ENCODE assay signal across 11 cellular contexts in the genomic region with DNA sequence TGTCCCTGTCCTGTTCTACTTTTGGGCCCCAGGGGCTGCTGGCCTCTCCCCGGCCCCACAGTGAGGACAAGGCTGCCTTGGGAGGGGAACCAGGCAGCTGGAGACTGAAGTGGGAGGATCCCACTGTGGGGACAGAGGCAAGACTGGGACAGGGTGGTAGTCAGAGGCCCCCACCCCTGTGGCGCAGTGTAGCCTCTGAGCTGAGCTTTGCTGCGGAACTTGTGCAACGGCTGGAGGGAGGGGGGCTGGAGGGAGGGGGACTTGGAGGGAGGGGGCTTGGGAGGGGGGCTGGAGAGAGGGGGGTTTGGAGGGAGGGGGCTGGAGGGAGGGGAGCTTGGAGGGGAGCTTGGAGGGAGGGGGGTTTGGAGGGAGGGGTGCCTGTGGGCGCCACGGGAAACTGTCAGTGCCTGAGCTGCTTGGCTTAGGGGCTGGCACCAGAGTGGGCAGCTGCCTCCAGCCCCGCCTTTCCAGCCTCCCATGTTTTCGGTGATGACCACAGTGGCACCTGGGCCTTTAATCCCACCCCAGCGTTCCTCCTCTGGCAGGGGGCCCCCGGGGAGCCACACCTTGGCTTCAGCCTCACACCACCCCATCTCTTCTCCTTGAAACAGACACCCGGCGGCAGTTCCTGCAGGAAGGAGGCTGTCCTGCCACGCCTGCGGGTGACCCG. TPM values are rescaled to one million over a fixed set of nuclear protein-coding genes. Genes with fewer than 3 reads are reported as not detected.
A peak's percentile ranks its signal among the peaks of the same experiment; 100 is the strongest.
DNase-seq lines count a peak whose midpoint lies in the region; ATAC-seq, FAIRE-seq and TF ChIP-seq lines count a peak whose summit lies in the region.
"Had no signal": no experiment of that assay in that cellular context is flagged by ENCODE, and none has a peak within 500 bp of the region (broad histone marks: within the 10 kb centered on the region; RNA-seq: fewer than 3 reads in every experiment).

No MANE protein-coding gene starts in this region.

- no peak for ATAC-seq in HepG2
- ATAC-seq in right lobe of liver = no peak
- no peak for ATAC-seq in HG02973 (IDR thresholded peaks at IDR 0.05; ENCODE audit: unreplicated experiment)
- ATAC-seq in GM21367 (IDR thresholded peaks at IDR 0.05; ENCODE audit: unreplicated experiment) = no peak

- H3K9me3 ChIP-seq in HepG2 (ENCODE audit: low read length) (no peaks in the 10 kb centered on the region), right lobe of liver (no peaks in the 10 kb centered on the region)
- H3K9me3 ChIP-seq in effector memory CD4-positive, alpha-beta T cell (ENCODE audit: control insufficient read depth, low read length) = no peaks in the 10 kb centered on the region

- POLR2A ChIA-PET in HepG2 (lab: Yijun Ruan, JAX) = interaction anchor here (0.7 to 1.8 kb wide), 5 partner anchors 9 to 86 kb away, joined by 3 to 10 read pairs (median 3); partner anchors contain the start of gene MAN1B1

- H4K20me1 ChIP-seq in HepG2 (ENCODE audit: insufficient read depth, low read length) = no peaks in the 10 kb centered on the region

- no peak overlapping the region for H2AFZ ChIP-seq in HepG2 (ENCODE audit: low read length)

- no peak overlapping the region for H3K9ac ChIP-seq in HepG2 (ENCODE audit: insufficient read depth, low read depth, low read length)

- no peaks in the 10 kb centered on the region for H3K79me2 ChIP-seq in HepG2 (ENCODE audit: insufficient read depth, low read length)

- peak overlapping the region in 1 of 3 experiments; percentile 23; a peak in 1 of 6 replicates for H3K4me3 ChIP-seq in HepG2 (replicated peaks in 1 of 3; ENCODE audit: insufficient read depth in 1 of 3, low read depth in 2 of 3, low read length in 3 of 3)
- H3K4me3 ChIP-seq in right lobe of liver = peak overlapping the region in 1 of 3 donors; percentile 21
- peak overlapping the region; percentile 33 for H3K4me3 ChIP-seq in effector memory CD4-positive, alpha-beta T cell (ENCODE audit: insufficient read depth, low read depth, low read length, poor library complexity, severe bottlenecking)
- H3K4me3 ChIP-seq: lung had no signal

- peak overlapping the region; percentile 39; the same call in 1 of the 2 replicates for H3K4me2 ChIP-seq in HepG2 (ENCODE audit: low read depth, low read length)

- H3K4me1 ChIP-seq in HepG2 (ENCODE audit: insufficient read depth, low read length) = peaks cover 57% of the 10 kb centered on the region
- peaks cover 0 to 7% (median 3%) of the 10 kb centered on the region in 4 donors for H3K4me1 ChIP-seq in right lobe of liver
- peaks cover 51% of the 10 kb centered on the region for H3K4me1 ChIP-seq in effector memory CD4-positive, alpha-beta T cell (ENCODE audit: control insufficient read depth, insufficient read depth, low read length, poor library complexity, severe bottlenecking)

- BruUV-seq in HepG2 (replicated peaks; lab: Mats Ljungman, UMichigan) = no TSS peak

- TF ChIP-seq EP300 in HepG2 (IDR thresholded peaks at IDR 0.05; ENCODE audit: low read depth in 2 of 2, low read length in 2 of 2) (no peak), HepG2 (CRISPR knock-in tag; IDR thresholded peaks at IDR 0.05; ENCODE audit: borderline replicate concordance) (no peak)

- H3K27ac ChIP-seq in HepG2 (ENCODE audit: extremely low read length, insufficient read depth, low read length) (no peak overlapping the region), right lobe of liver (peak overlapping the region in 1 of 3 donors; percentile 18)
- peak overlapping the region; percentile 64 for H3K27ac ChIP-seq in effector memory CD4-positive, alpha-beta T cell (ENCODE audit: insufficient read depth, low read length, poor library complexity, severe bottlenecking)

- intact Hi-C loops in HepG2 (cut with micrococcal nuclease; ENCODE audit: unreplicated experiment) = loop anchor here (2.0 kb wide), 1 partner anchor 85 kb away; no protein-coding TSS in a partner anchor
- intact Hi-C loops in right lobe of liver (cut with DNase I) = loop anchor here (5.0 to 10.0 kb wide), 4 partner anchors 82 to 259 kb away; partner anchors contain the start of genes C8G (in 1 of the 2), FBXW5 (in 1 of the 2), LCN12 (in 1 of the 2) and PHPT1 (in 1 of the 2)

- CTCF ChIA-PET in HepG2 (lab: Yijun Ruan, JAX; ENCODE audit: low intra/inter-chr PET ratio, low total read pairs) = interaction anchor here (1.5 to 2.3 kb wide), 2 partner anchors 16 to 86 kb away, joined by 5 to 15 read pairs; no protein-coding TSS in a partner anchor

- DNase-seq in HepG2 (ENCODE audit: low spot score) (no peak), right lobe of liver (no peak), NOMO-1 treated with DMSO at 0.1 percent for 48 hours (lab: John Stamatoyannopoulos, UW; ENCODE audit: unreplicated experiment) (peak; percentile 67), H4 (ENCODE audit: low spot score) (no peak), HK-2 (ENCODE audit: unreplicated experiment) (no peak)
- DNase-seq in effector memory CD4-positive, alpha-beta T cell = no peak
- DNase-seq: OCI-M1 had no signal

- H3K36me3 ChIP-seq in HepG2 (replicated peaks in 1 of 2; ENCODE audit: control insufficient read depth in 1 of 2, insufficient read depth in 2 of 2, low read length in 2 of 2) = no peaks in the 10 kb centered on the region
- no peaks in the 10 kb centered on the region for H3K36me3 ChIP-seq in right lobe of liver
- H3K36me3 ChIP-seq in effector memory CD4-positive, alpha-beta T cell (ENCODE audit: control insufficient read depth, insufficient read depth, low read length) = peaks cover 7% of the 10 kb centered on the region

- H3K27me3 ChIP-seq in HepG2 (ENCODE audit: control insufficient read depth in 1 of 2, insufficient read depth in 2 of 2, low read length in 2 of 2) (peaks cover 0 to 14% of the 10 kb centered on the region in 2 experiments; a peak in 1 of 5 replicates), right lobe of liver (no peaks in the 10 kb centered on the region)
- no peaks in the 10 kb centered on the region for H3K27me3 ChIP-seq in effector memory CD4-positive, alpha-beta T cell (replicated peaks; ENCODE audit: control insufficient read depth, insufficient read depth, low read length, poor library complexity, severe bottlenecking)

- TF ChIP-seq CTCF in HepG2 (CRISPR knock-in tag; IDR thresholded peaks at IDR 0.05) (no peak), right lobe of liver (IDR thresholded peaks at IDR 0.05) (no peak)

- no peak for TF ChIP-seq RAD21 in HepG2 (CRISPR knock-in tag; IDR thresholded peaks at IDR 0.05)

- WGBS in HepG2 (ENCODE audit: low lambda C conversion rate) = 27% methylated on average over 14 of the region's 15 CpGs
- WGBS in right lobe of liver (ENCODE audit: insufficient coverage, low coverage, low lambda C conversion rate, missing lambda C conversion rate) = 57% methylated on average over 6 of the region's 15 CpGs

- in situ Hi-C loops in HepG2 (cut with HindIII; ENCODE audit: extremely low pct_ligation_motif_present, low pct_unique_long_range_greater_than_20kb) = loop anchor here (5.0 to 10.0 kb wide), 2 partner anchors 87 to 189 kb away; partner anchors contain the start of genes AJM1, C8G and PHPT1

- no peak for TF ChIP-seq POLR2A in HepG2 (IDR thresholded peaks at IDR 0.05; ENCODE audit: insufficient read depth in 1 of 2, low read depth in 2 of 2, low read length in 2 of 2)
- TF ChIP-seq POLR2A in right lobe of liver (IDR thresholded peaks at IDR 0.05) = no peak

- no peak for FAIRE-seq in HepG2 (lab: Jason Lieb, UNC)

RNA-seq across cellular contexts. Expression of gene FUT7, which starts 2.3 kb away (rescaled TPM):
- not detected in 2 replicates for total RNA-seq in HepG2 (2016; rRNA removed; fragmentation: Illumina TruSeq; extraction: Trizol)
- not detected in 2 replicates for total RNA-seq in HepG2 (2016; cell fraction: cytosol; rRNA removed; fragmentation: Illumina TruSeq; extraction: Trizol; ENCODE audit: low read depth)
- not detected in 2 replicates for total RNA-seq in HepG2 (2016; cell fraction: insoluble cytoplasmic fraction; rRNA removed; fragmentation: Illumina TruSeq; extraction: Trizol)
- total RNA-seq in HepG2 (2016; cell fraction: membrane; rRNA removed; fragmentation: Illumina TruSeq; extraction: Trizol) = not detected in 2 replicates
- not detected in 2 replicates for total RNA-seq in HepG2 (2016; cell fraction: nucleus; rRNA removed; fragmentation: Illumina TruSeq; extraction: Trizol)
- 0.05 TPM in 1 of 2 replicates, not detected in the other for polyA plus RNA-seq in HepG2 (2011; rRNA removed)
- polyA plus RNA-seq in HepG2 (2011; cell fraction: cytosol; rRNA removed) = 0.05 TPM in 1 of 2 replicates, not detected in the other
- not detected in 2 replicates for polyA plus RNA-seq in HepG2 (2011; cell fraction: nucleus; rRNA removed)
- polyA plus RNA-seq in HepG2 (2012) = not detected in 2 replicates
- not detected in 2 replicates for polyA plus RNA-seq in HepG2 (2016; cell fraction: cytosol; fragmentation: Illumina TruSeq; extraction: Trizol; ENCODE audit: low read depth)
- polyA plus RNA-seq in HepG2 (2016; cell fraction: insoluble cytoplasmic fraction; fragmentation: Illumina TruSeq; extraction: Trizol; ENCODE audit: low read depth) = not detected in 2 replicates
- not detected in 2 replicates for polyA plus RNA-seq in HepG2 (2016; cell fraction: membrane; fragmentation: Illumina TruSeq; extraction: Trizol; ENCODE audit: low read depth)
- polyA plus RNA-seq in HepG2 (2016; cell fraction: nucleus; fragmentation: Illumina TruSeq; extraction: Trizol; ENCODE audit: insufficient read depth, low read depth) = not detected in 2 replicates
- 0.07 TPM in 1 of 2 replicates, not detected in the other for polyA minus RNA-seq in HepG2 (2011; rRNA and poly(A)+ RNA removed; ENCODE audit: low replicate concordance)
- polyA minus RNA-seq in HepG2 (2011; cell fraction: cytosol; rRNA and poly(A)+ RNA removed) = not detected in 2 replicates
- polyA minus RNA-seq in HepG2 (2011; cell fraction: nucleus; rRNA and poly(A)+ RNA removed) = not detected in 2 replicates
- under 1 TPM in 2 of 6 experiments, not detected in 4; 0.12 to 0.13 TPM for total RNA-seq in right lobe of liver
- not detected in 2 replicates for total RNA-seq in H4 (2014; rRNA removed; shearing (Covaris generic))
- total RNA-seq: epithelial cell of proximal tubule had no signal

RNA-seq across cellular contexts. Expression of gene ABCA2, which starts 6.1 kb away (rescaled TPM):
- total RNA-seq in HepG2 (2016; rRNA removed; fragmentation: Illumina TruSeq; extraction: Trizol) (0.72 and 2.9 TPM in 2 replicates), right lobe of liver (10 to 100 TPM; 23.7 to 49.2 (median 34.2) TPM)
- total RNA-seq in HepG2 (2016; cell fraction: cytosol; rRNA removed; fragmentation: Illumina TruSeq; extraction: Trizol; ENCODE audit: low read depth) = 0.35 and 1.1 TPM in 2 replicates
- 1.1 and 2.6 TPM in 2 replicates for total RNA-seq in HepG2 (2016; cell fraction: insoluble cytoplasmic fraction; rRNA removed; fragmentation: Illumina TruSeq; extraction: Trizol)
- total RNA-seq in HepG2 (2016; cell fraction: membrane; rRNA removed; fragmentation: Illumina TruSeq; extraction: Trizol) = 0.96 and 1.1 TPM in 2 replicates
- total RNA-seq in HepG2 (2016; cell fraction: nucleus; rRNA removed; fragmentation: Illumina TruSeq; extraction: Trizol) = 5.7 and 7.0 TPM in 2 replicates
- 19.2 and 21.0 TPM in 2 replicates for polyA plus RNA-seq in HepG2 (2011; rRNA removed)
- 8.6 and 13.3 TPM in 2 replicates for polyA plus RNA-seq in HepG2 (2011; cell fraction: cytosol; rRNA removed)
- 246 and 388 TPM in 2 replicates for polyA plus RNA-seq in HepG2 (2011; cell fraction: nucleus; rRNA removed)
- polyA plus RNA-seq in HepG2 (2012) = 22.2 and 22.7 TPM in 2 replicates
- 0.33 and 0.37 TPM in 2 replicates for polyA plus RNA-seq in HepG2 (2016; cell fraction: cytosol; fragmentation: Illumina TruSeq; extraction: Trizol; ENCODE audit: low read depth)
- 0.39 and 1.4 TPM in 2 replicates for polyA plus RNA-seq in HepG2 (2016; cell fraction: insoluble cytoplasmic fraction; fragmentation: Illumina TruSeq; extraction: Trizol; ENCODE audit: low read depth)
- 0.64 and 0.73 TPM in 2 replicates for polyA plus RNA-seq in HepG2 (2016; cell fraction: membrane; fragmentation: Illumina TruSeq; extraction: Trizol; ENCODE audit: low read depth)
- 15.6 and 16.5 TPM in 2 replicates for polyA plus RNA-seq in HepG2 (2016; cell fraction: nucleus; fragmentation: Illumina TruSeq; extraction: Trizol; ENCODE audit: insufficient read depth, low read depth)
- 35.7 and 56.6 TPM in 2 replicates for polyA minus RNA-seq in HepG2 (2011; rRNA and poly(A)+ RNA removed; ENCODE audit: low replicate concordance)
- polyA minus RNA-seq in HepG2 (2011; cell fraction: cytosol; rRNA and poly(A)+ RNA removed) = 7.6 and 10.1 TPM in 2 replicates
- 20.8 and 28.6 TPM in 2 replicates for polyA minus RNA-seq in HepG2 (2011; cell fraction: nucleus; rRNA and poly(A)+ RNA removed)
- 4.9 and 22.4 TPM in 2 replicates for total RNA-seq in H4 (2014; rRNA removed; shearing (Covaris generic))

RNA-seq across cellular contexts. Expression of gene NPDC1, which starts 11.8 kb away (rescaled TPM):
- total RNA-seq in HepG2 (2016; rRNA removed; fragmentation: Illumina TruSeq; extraction: Trizol) = 0.63 and 0.84 TPM in 2 replicates
- total RNA-seq in HepG2 (2016; cell fraction: cytosol; rRNA removed; fragmentation: Illumina TruSeq; extraction: Trizol; ENCODE audit: low read depth) = 1.2 TPM in 1 of 2 replicates, not detected in the other
- total RNA-seq in HepG2 (2016; cell fraction: insoluble cytoplasmic fraction; rRNA removed; fragmentation: Illumina TruSeq; extraction: Trizol) = 0.65 and 1.7 TPM in 2 replicates
- total RNA-seq in HepG2 (2016; cell fraction: membrane; rRNA removed; fragmentation: Illumina TruSeq; extraction: Trizol) = 0.59 and 0.79 TPM in 2 replicates
- 2.7 and 4.8 TPM in 2 replicates for total RNA-seq in HepG2 (2016; cell fraction: nucleus; rRNA removed; fragmentation: Illumina TruSeq; extraction: Trizol)
- polyA plus RNA-seq in HepG2 (2011; rRNA removed) = 5.4 and 7.0 TPM in 2 replicates
- polyA plus RNA-seq in HepG2 (2011; cell fraction: cytosol; rRNA removed) = 1.7 and 3.4 TPM in 2 replicates
- polyA plus RNA-seq in HepG2 (2011; cell fraction: nucleus; rRNA removed) = 93.3 and 114 TPM in 2 replicates
- 4.5 and 8.4 TPM in 2 replicates for polyA plus RNA-seq in HepG2 (2012)
- 1.00 and 1.1 TPM in 2 replicates for polyA plus RNA-seq in HepG2 (2016; cell fraction: cytosol; fragmentation: Illumina TruSeq; extraction: Trizol; ENCODE audit: low read depth)
- 0.67 and 1.8 TPM in 2 replicates for polyA plus RNA-seq in HepG2 (2016; cell fraction: insoluble cytoplasmic fraction; fragmentation: Illumina TruSeq; extraction: Trizol; ENCODE audit: low read depth)
- polyA plus RNA-seq in HepG2 (2016; cell fraction: membrane; fragmentation: Illumina TruSeq; extraction: Trizol; ENCODE audit: low read depth) = 1.1 and 1.5 TPM in 2 replicates
- polyA plus RNA-seq in HepG2 (2016; cell fraction: nucleus; fragmentation: Illumina TruSeq; extraction: Trizol; ENCODE audit: insufficient read depth, low read depth) = 9.8 and 12.2 TPM in 2 replicates
- polyA minus RNA-seq in HepG2 (2011; rRNA and poly(A)+ RNA removed; ENCODE audit: low replicate concordance) = 1.9 and 12.5 TPM in 2 replicates
- 2.9 and 3.0 TPM in 2 replicates for polyA minus RNA-seq in HepG2 (2011; cell fraction: cytosol; rRNA and poly(A)+ RNA removed)
- 3.9 and 4.2 TPM in 2 replicates for polyA minus RNA-seq in HepG2 (2011; cell fraction: nucleus; rRNA and poly(A)+ RNA removed)
- 10 to 100 TPM in 5 of 6 experiments, 1 to 10 TPM in 1; 9.3 to 14.9 (median 12.2) TPM for total RNA-seq in right lobe of liver
- total RNA-seq in H4 (2014; rRNA removed; shearing (Covaris generic)) = 1.2 and 4.1 TPM in 2 replicates

RNA-seq across cellular contexts. Expression of gene ENTPD2, which starts 19.7 kb away (rescaled TPM):
- total RNA-seq in HepG2 (2016; rRNA removed; fragmentation: Illumina TruSeq; extraction: Trizol) (0.87 and 0.95 TPM in 2 replicates), right lobe of liver (1 to 10 TPM in 2 of 6 experiments, under 1 TPM in 4; 0.50 to 2.1 (median 0.80) TPM)
- total RNA-seq in HepG2 (2016; cell fraction: cytosol; rRNA removed; fragmentation: Illumina TruSeq; extraction: Trizol; ENCODE audit: low read depth) = 0.61 and 0.88 TPM in 2 replicates
- 0.74 and 0.82 TPM in 2 replicates for total RNA-seq in HepG2 (2016; cell fraction: insoluble cytoplasmic fraction; rRNA removed; fragmentation: Illumina TruSeq; extraction: Trizol)
- total RNA-seq in HepG2 (2016; cell fraction: membrane; rRNA removed; fragmentation: Illumina TruSeq; extraction: Trizol) = 0.69 and 0.71 TPM in 2 replicates
- 3.4 and 3.6 TPM in 2 replicates for total RNA-seq in HepG2 (2016; cell fraction: nucleus; rRNA removed; fragmentation: Illumina TruSeq; extraction: Trizol)
- polyA plus RNA-seq in HepG2 (2011; rRNA removed) = 3.2 and 4.1 TPM in 2 replicates
- 2.1 and 3.2 TPM in 2 replicates for polyA plus RNA-seq in HepG2 (2011; cell fraction: cytosol; rRNA removed)
- 41.8 and 49.4 TPM in 2 replicates for polyA plus RNA-seq in HepG2 (2011; cell fraction: nucleus; rRNA removed)
- 21.3 and 23.9 TPM in 2 replicates for polyA plus RNA-seq in HepG2 (2012)
- 1.5 and 1.8 TPM in 2 replicates for polyA plus RNA-seq in HepG2 (2016; cell fraction: cytosol; fragmentation: Illumina TruSeq; extraction: Trizol; ENCODE audit: low read depth)
- polyA plus RNA-seq in HepG2 (2016; cell fraction: insoluble cytoplasmic fraction; fragmentation: Illumina TruSeq; extraction: Trizol; ENCODE audit: low read depth) = 2.3 and 2.8 TPM in 2 replicates
- 2.2 and 2.6 TPM in 2 replicates for polyA plus RNA-seq in HepG2 (2016; cell fraction: membrane; fragmentation: Illumina TruSeq; extraction: Trizol; ENCODE audit: low read depth)
- 12.9 and 17.3 TPM in 2 replicates for polyA plus RNA-seq in HepG2 (2016; cell fraction: nucleus; fragmentation: Illumina TruSeq; extraction: Trizol; ENCODE audit: insufficient read depth, low read depth)
- polyA minus RNA-seq in HepG2 (2011; rRNA and poly(A)+ RNA removed; ENCODE audit: low replicate concordance) = 8.8 TPM in 1 of 2 replicates, not detected in the other
- polyA minus RNA-seq in HepG2 (2011; cell fraction: cytosol; rRNA and poly(A)+ RNA removed) = 9.0 and 9.2 TPM in 2 replicates
- polyA minus RNA-seq in HepG2 (2011; cell fraction: nucleus; rRNA and poly(A)+ RNA removed) = 5.5 and 6.4 TPM in 2 replicates
- not detected in 2 replicates for total RNA-seq in H4 (2014; rRNA removed; shearing (Covaris generic))
- total RNA-seq: epithelial cell of proximal tubule had no signal

RNA-seq across cellular contexts. Expression of gene SAPCD2, which starts 36.2 kb away (rescaled TPM):
- 35.9 and 42.8 TPM in 2 replicates for total RNA-seq in HepG2 (2016; rRNA removed; fragmentation: Illumina TruSeq; extraction: Trizol)
- total RNA-seq in HepG2 (2016; cell fraction: cytosol; rRNA removed; fragmentation: Illumina TruSeq; extraction: Trizol; ENCODE audit: low read depth) = 7.0 and 7.1 TPM in 2 replicates
- total RNA-seq in HepG2 (2016; cell fraction: insoluble cytoplasmic fraction; rRNA removed; fragmentation: Illumina TruSeq; extraction: Trizol) = 34.9 and 42.2 TPM in 2 replicates
- total RNA-seq in HepG2 (2016; cell fraction: membrane; rRNA removed; fragmentation: Illumina TruSeq; extraction: Trizol) = 29.9 and 31.6 TPM in 2 replicates
- 23.7 and 28.1 TPM in 2 replicates for total RNA-seq in HepG2 (2016; cell fraction: nucleus; rRNA removed; fragmentation: Illumina TruSeq; extraction: Trizol)
- polyA plus RNA-seq in HepG2 (2011; rRNA removed) = 18.7 and 21.9 TPM in 2 replicates
- polyA plus RNA-seq in HepG2 (2011; cell fraction: cytosol; rRNA removed) = 16.4 and 40.1 TPM in 2 replicates
- polyA plus RNA-seq in HepG2 (2011; cell fraction: nucleus; rRNA removed) = 28.3 and 52.1 TPM in 2 replicates
- polyA plus RNA-seq in HepG2 (2012) = 12.0 and 19.0 TPM in 2 replicates
- polyA plus RNA-seq in HepG2 (2016; cell fraction: cytosol; fragmentation: Illumina TruSeq; extraction: Trizol; ENCODE audit: low read depth) = 6.8 and 7.6 TPM in 2 replicates
- polyA plus RNA-seq in HepG2 (2016; cell fraction: insoluble cytoplasmic fraction; fragmentation: Illumina TruSeq; extraction: Trizol; ENCODE audit: low read depth) = 33.9 and 39.2 TPM in 2 replicates
- polyA plus RNA-seq in HepG2 (2016; cell fraction: membrane; fragmentation: Illumina TruSeq; extraction: Trizol; ENCODE audit: low read depth) = 23.3 and 27.0 TPM in 2 replicates
- 44.9 and 46.9 TPM in 2 replicates for polyA plus RNA-seq in HepG2 (2016; cell fraction: nucleus; fragmentation: Illumina TruSeq; extraction: Trizol; ENCODE audit: insufficient read depth, low read depth)
- polyA minus RNA-seq in HepG2 (2011; rRNA and poly(A)+ RNA removed; ENCODE audit: low replicate concordance) = 38.7 and 55.4 TPM in 2 replicates
- 18.6 and 32.8 TPM in 2 replicates for polyA minus RNA-seq in HepG2 (2011; cell fraction: cytosol; rRNA and poly(A)+ RNA removed)
- polyA minus RNA-seq in HepG2 (2011; cell fraction: nucleus; rRNA and poly(A)+ RNA removed) = 7.3 and 8.6 TPM in 2 replicates
- total RNA-seq in right lobe of liver = under 1 TPM in 5 of 6 experiments, not detected in 1; 0.05 to 0.43 (median 0.22) TPM
- 5.9 and 12.4 TPM in 2 replicates for total RNA-seq in H4 (2014; rRNA removed; shearing (Covaris generic))
